In genomic region chr2:2324119-2324518, GRCh38 we compare ENCODE assay signal across 17 cellular contexts. TPM values are rescaled to one million over a fixed set of nuclear protein-coding genes. Genes with fewer than 3 reads are reported as not detected.
DNase-seq lines count a peak whose midpoint lies in the region; ATAC-seq and TF ChIP-seq lines count a peak whose summit lies in the region.
"Had no signal": no experiment of that assay in that cellular context is flagged by ENCODE, and none has a peak within 500 bp of the region (broad histone marks: within the 10 kb centered on the region; RNA-seq: fewer than 3 reads in every experiment).

No MANE protein-coding gene starts in this region.

- H3K27me3 Mint-ChIP-seq in neural crest cell (ENCODE audit: low read depth) = peaks cover 78% of the 10 kb centered on the region
- H3K27me3 Mint-ChIP-seq: activated CD8-positive, alpha-beta T cell treated with anti-CD3 and anti-CD28 coated beads for 36 hours; activated naive CD8-positive, alpha-beta T cell treated with anti-CD3 and anti-CD28 coated beads, Interleukin-2, amount 50 U/mL, for 24 hours; central memory CD8-positive, alpha-beta T cell had no signal

- DNase-seq in NCI-H1694 treated with DMSO at 0.1 percent for 48 hours (lab: John Stamatoyannopoulos, UW) (peak; percentile 95), NCI-H1694 (lab: John Stamatoyannopoulos, UW) (no peak), NCI-H2171 treated with DMSO at 0.1 percent for 48 hours (lab: John Stamatoyannopoulos, UW) (peak; percentile 94), neural crest cell (ENCODE audit: low read depth, low spot score) (no peak), body of pancreas (no peak)
- DNase-seq: activated CD8-positive, alpha-beta T cell treated with anti-CD3 and anti-CD28 coated beads for 36 hours; activated naive CD8-positive, alpha-beta T cell treated with anti-CD3 and anti-CD28 coated beads, Interleukin-2, amount 50 U/mL, for 24 hours; KBM-7; NCI-H1048; stimulated activated naive CD4-positive, alpha-beta T cell treated with Interleukin-2 at 50 U/mL for 16 hours had no signal

- no peak overlapping the region for H3K4me3 ChIP-seq in body of pancreas
- H3K4me3 ChIP-seq: upper lobe of left lung had no signal

- peak overlapping the region; percentile 75 for H3K27ac ChIP-seq in angular gyrus (ENCODE audit: low read depth, low read length)
- H3K27ac ChIP-seq in body of pancreas = no peak overlapping the region
- H3K27ac ChIP-seq: upper lobe of left lung had no signal

- no peaks in the 10 kb centered on the region for H3K36me3 ChIP-seq in body of pancreas (replicated peaks in 1 of 2; ENCODE audit: insufficient read depth in 1 of 2, low read depth in 2 of 2)
- H3K36me3 ChIP-seq: upper lobe of left lung had no signal

- H3K4me1 ChIP-seq in body of pancreas = no peaks in the 10 kb centered on the region
- H3K4me1 ChIP-seq: upper lobe of left lung had no signal

- H3K4me1 Mint-ChIP-seq in neural crest cell = peaks cover 23% of the 10 kb centered on the region
- H3K4me1 Mint-ChIP-seq: activated naive CD8-positive, alpha-beta T cell treated with anti-CD3 and anti-CD28 coated beads, Interleukin-2, amount 50 U/mL, for 24 hours; central memory CD8-positive, alpha-beta T cell had no signal

- no peak for TF ChIP-seq POLR2A in body of pancreas (IDR thresholded peaks at IDR 0.05)

- H3K27ac Mint-ChIP-seq in neural crest cell (ENCODE audit: unreplicated experiment) = no peak overlapping the region
- H3K27ac Mint-ChIP-seq: activated CD8-positive, alpha-beta T cell treated with anti-CD3 and anti-CD28 coated beads for 36 hours; activated naive CD8-positive, alpha-beta T cell treated with anti-CD3 and anti-CD28 coated beads, Interleukin-2, amount 50 U/mL, for 24 hours had no signal

- H3K36me3 Mint-ChIP-seq in neural crest cell (ENCODE audit: low read depth) = no peaks in the 10 kb centered on the region

- ATAC-seq in HG03280 (IDR thresholded peaks at IDR 0.05; ENCODE audit: unreplicated experiment) = no peak
- no peak for ATAC-seq in HG02759 (IDR thresholded peaks at IDR 0.05; ENCODE audit: unreplicated experiment)
- ATAC-seq in body of pancreas = no peak
- ATAC-seq: activated CD8-positive, alpha-beta T cell treated with anti-CD3 and anti-CD28 coated beads for 36 hours; activated naive CD8-positive, alpha-beta T cell treated with anti-CD3 and anti-CD28 coated beads, Interleukin-2, amount 50 U/mL, for 24 hours had no signal

- TF ChIP-seq CTCF in neural crest cell (conservative IDR thresholded peaks at IDR 0.05) = no peak
- TF ChIP-seq CTCF in body of pancreas (IDR thresholded peaks at IDR 0.05) = no peak

- 48 to 58% methylated on average over 9 of the region's 9 CpGs for WGBS in body of pancreas, 2 donors

- H3K27me3 ChIP-seq in body of pancreas = no peaks in the 10 kb centered on the region
- H3K27me3 ChIP-seq: upper lobe of left lung had no signal

- peak overlapping the region; percentile 4 for H3K4me3 Mint-ChIP-seq in neural crest cell
- H3K4me3 Mint-ChIP-seq: activated CD8-positive, alpha-beta T cell treated with anti-CD3 and anti-CD28 coated beads for 36 hours; activated naive CD8-positive, alpha-beta T cell treated with anti-CD3 and anti-CD28 coated beads, Interleukin-2, amount 50 U/mL, for 24 hours; central memory CD8-positive, alpha-beta T cell had no signal

- intact Hi-C loops in body of pancreas (cut with DNase I) = no loop called here

- H3K9me3 Mint-ChIP-seq in neural crest cell = no peaks in the 10 kb centered on the region
- H3K9me3 Mint-ChIP-seq: activated CD8-positive, alpha-beta T cell treated with anti-CD3 and anti-CD28 coated beads for 36 hours; activated naive CD8-positive, alpha-beta T cell treated with anti-CD3 and anti-CD28 coated beads, Interleukin-2, amount 50 U/mL, for 24 hours had no signal

- no peaks in the 10 kb centered on the region for H3K9me3 ChIP-seq in body of pancreas
- H3K9me3 ChIP-seq: upper lobe of left lung had no signal

RNA-seq across cellular contexts. Expression of gene MYT1L, which starts 7.0 kb away (rescaled TPM):
- 4.0 and 4.7 TPM in 2 replicates for total RNA-seq in neural crest cell
- total RNA-seq in body of pancreas = 1 to 10 TPM in 1 of 2 donors, under 1 TPM in 1; 0.66 to 1.0 TPM
- total RNA-seq: activated CD8-positive, alpha-beta T cell treated with anti-CD3 and anti-CD28 coated beads for 36 hours; renal cortical epithelial cell; T-helper 1 cell treated with Interleukin-12 subunit alpha and Interleukin-12 subunit beta and Interleukin-4 antibody, amounts not matched to agents 30 ng/mL and 1 ng/mL, for 36 hours had no signal

Comparison
In these comparisons a context has a peak if more than half of its experiments do, and no peak if none do; other contexts are left out.
1. DNase-seq: peak in NCI-H1694 treated with DMSO at 0.1 percent for 48 hours (single experiment) and NCI-H2171 treated with DMSO at 0.1 percent for 48 hours (single experiment); none in NCI-H1694 (single experiment), neural crest cell (single experiment) and body of pancreas (0 of 4).